Comparison of ENCODE assay signal across 1 cellular context in genomic region chr11:18321991-18322711, GRCh38.
A peak's percentile ranks its signal among the peaks of the same experiment; 100 is the strongest.
TF ChIP-seq lines count a peak whose summit lies in the region.

GTF2H1 (plus strand) TSS chr11:18322567; CDS start chr11:18333075, 10,508 bp downstream.
A gene with protein sequence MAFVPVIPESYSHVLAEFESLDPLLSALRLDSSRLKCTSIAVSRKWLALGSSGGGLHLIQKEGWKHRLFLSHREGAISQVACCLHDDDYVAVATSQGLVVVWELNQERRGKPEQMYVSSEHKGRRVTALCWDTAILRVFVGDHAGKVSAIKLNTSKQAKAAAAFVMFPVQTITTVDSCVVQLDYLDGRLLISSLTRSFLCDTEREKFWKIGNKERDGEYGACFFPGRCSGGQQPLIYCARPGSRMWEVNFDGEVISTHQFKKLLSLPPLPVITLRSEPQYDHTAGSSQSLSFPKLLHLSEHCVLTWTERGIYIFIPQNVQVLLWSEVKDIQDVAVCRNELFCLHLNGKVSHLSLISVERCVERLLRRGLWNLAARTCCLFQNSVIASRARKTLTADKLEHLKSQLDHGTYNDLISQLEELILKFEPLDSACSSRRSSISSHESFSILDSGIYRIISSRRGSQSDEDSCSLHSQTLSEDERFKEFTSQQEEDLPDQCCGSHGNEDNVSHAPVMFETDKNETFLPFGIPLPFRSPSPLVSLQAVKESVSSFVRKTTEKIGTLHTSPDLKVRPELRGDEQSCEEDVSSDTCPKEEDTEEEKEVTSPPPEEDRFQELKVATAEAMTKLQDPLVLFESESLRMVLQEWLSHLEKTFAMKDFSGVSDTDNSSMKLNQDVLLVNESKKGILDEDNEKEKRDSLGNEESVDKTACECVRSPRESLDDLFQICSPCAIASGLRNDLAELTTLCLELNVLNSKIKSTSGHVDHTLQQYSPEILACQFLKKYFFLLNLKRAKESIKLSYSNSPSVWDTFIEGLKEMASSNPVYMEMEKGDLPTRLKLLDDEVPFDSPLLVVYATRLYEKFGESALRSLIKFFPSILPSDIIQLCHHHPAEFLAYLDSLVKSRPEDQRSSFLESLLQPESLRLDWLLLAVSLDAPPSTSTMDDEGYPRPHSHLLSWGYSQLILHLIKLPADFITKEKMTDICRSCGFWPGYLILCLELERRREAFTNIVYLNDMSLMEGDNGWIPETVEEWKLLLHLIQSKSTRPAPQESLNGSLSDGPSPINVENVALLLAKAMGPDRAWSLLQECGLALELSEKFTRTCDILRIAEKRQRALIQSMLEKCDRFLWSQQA (minus strand): TSS chr11:18322140. CDS start chr11:18317858, 4,282 bp downstream.

TF ChIP-seq in IMR-90, 13 proteins besides CTCF, POLR2A, EP300 and RAD21 (continued from another document):
- TF ChIP-seq USF2 (IDR thresholded peaks at IDR 0.05; ENCODE audit: low read depth, low read length) (peak; percentile 98), MXI1 (IDR thresholded peaks at IDR 0.05; ENCODE audit: borderline replicate concordance, low read depth, low read length) (peak; percentile 90)
